7 cellular contexts compared by ENCODE assay signal in the genomic region with DNA sequence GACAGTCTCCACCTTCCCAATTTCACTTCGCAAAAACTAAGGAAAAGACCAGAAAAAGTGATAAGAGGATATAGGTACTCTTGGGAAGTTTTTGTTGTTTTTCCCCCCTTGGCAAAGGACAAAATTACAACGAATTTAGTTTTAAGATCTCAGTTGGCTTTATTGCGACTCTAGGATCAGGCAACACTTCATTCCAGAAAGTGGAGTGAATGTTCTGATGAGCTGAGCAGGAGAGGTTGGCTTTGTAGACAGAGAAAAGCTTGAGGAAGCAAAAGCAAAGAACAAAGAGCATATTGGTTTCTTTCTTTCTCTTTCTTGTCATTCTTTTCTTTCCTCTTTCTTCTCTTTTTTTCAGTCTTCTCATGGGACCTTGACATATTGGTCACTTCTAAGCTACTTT. TPM values are rescaled to one million over a fixed set of nuclear protein-coding genes. Genes with fewer than 3 reads are reported as not detected.
DNase-seq lines count a peak whose midpoint lies in the region; ATAC-seq and TF ChIP-seq lines count a peak whose summit lies in the region.

No MANE protein-coding gene starts in this region.

- 40 to 43% methylated on average over 3 of the region's 3 CpGs for WGBS in gastroesophageal sphincter (ENCODE audit: low coverage in 1 of 2), 2 donors

- DNase-seq in HFF-Myc (ENCODE audit: extremely low read depth, low read depth) (no peak), WERI-Rb-1 (no peak), activated gamma-delta T cell (lab: John Stamatoyannopoulos, UW) (no peak), HuH-7 (ENCODE audit: low spot score) (no peak)

- H3K36me3 ChIP-seq in WERI-Rb-1 = peaks cover 16% of the 10 kb centered on the region
- H3K36me3 ChIP-seq in gastroesophageal sphincter = peaks cover 0 to 17% of the 10 kb centered on the region in 2 donors

- no peak for TF ChIP-seq EP300 in gastroesophageal sphincter (IDR thresholded peaks at IDR 0.05)

- TF ChIP-seq POLR2A in gastroesophageal sphincter (IDR thresholded peaks at IDR 0.05) = no peak

- H3K4me3 ChIP-seq in HFF-Myc (replicated peaks; ENCODE audit: low read depth, low read length) (peak overlapping the region; percentile 71), WERI-Rb-1 (ENCODE audit: low read depth, low read length) (peak overlapping the region; percentile 79), gastroesophageal sphincter (peak overlapping the region; percentile 37 to 90), skin epidermis (peak overlapping the region in 6 of 7 experiments; percentile 68 to 94 (median 85))

- no peak for ATAC-seq in gastroesophageal sphincter
- ATAC-seq in HG02840 (IDR thresholded peaks at IDR 0.05; ENCODE audit: low FRiP score, unreplicated experiment) = no peak

- H3K27me3 ChIP-seq in WERI-Rb-1 (ENCODE audit: insufficient read depth, low read depth, severe bottlenecking) (no peaks in the 10 kb centered on the region), gastroesophageal sphincter (no peaks in the 10 kb centered on the region)

- H3K27ac ChIP-seq in WERI-Rb-1 (no peak overlapping the region), gastroesophageal sphincter (peak overlapping the region in 3 of 4 donors; percentile 93 to 95 (median 93)), skin epidermis (peak overlapping the region in 6 of 21 experiments; percentile 8 to 87 (median 38))

- H3K9me3 ChIP-seq in WERI-Rb-1 (ENCODE audit: severe bottlenecking) (no peaks in the 10 kb centered on the region), gastroesophageal sphincter (no peaks in the 10 kb centered on the region)

- H3K4me1 ChIP-seq in gastroesophageal sphincter = peaks cover 0 to 41% (median 8%) of the 10 kb centered on the region in 3 donors

- TF ChIP-seq CTCF in HFF-Myc (IDR thresholded peaks at IDR 0.05; ENCODE audit: low read depth, low read length, missing control alignments) (no peak), WERI-Rb-1 (IDR thresholded peaks at IDR 0.05; ENCODE audit: low read depth, low read length) (no peak), gastroesophageal sphincter (IDR thresholded peaks at IDR 0.05) (no peak)

RNA-seq across cellular contexts. Expression of a gene that starts 0.6 kb away (rescaled TPM):
- total RNA-seq in gastroesophageal sphincter = 10 to 100 TPM; 16.7 to 36.7 (median 23.8) TPM

RNA-seq across cellular contexts. Expression of a gene that starts 30.8 kb away (rescaled TPM):
- 10 to 100 TPM; 18.2 to 83.9 (median 41.9) TPM for total RNA-seq in gastroesophageal sphincter
